Comparison of ENCODE assay signal across 13 cellular contexts in genomic region chr1:11280719-11281376, GRCh38. TPM values are rescaled to one million over a fixed set of nuclear protein-coding genes. Genes with fewer than 3 reads are reported as not detected.
DNase-seq lines count a peak whose midpoint lies in the region; ATAC-seq, FAIRE-seq and TF ChIP-seq lines count a peak whose summit lies in the region.
"Had no signal": no experiment of that assay in that cellular context is flagged by ENCODE, and none has a peak within 500 bp of the region (broad histone marks: within the 10 kb centered on the region; RNA-seq: fewer than 3 reads in every experiment).

No MANE protein-coding gene starts in this region.

- no peak for FAIRE-seq in small intestine (lab: Jason Lieb, UNC)

- peaks cover 8% of the 10 kb centered on the region for H3K36me3 Mint-ChIP-seq in T-helper 17 cell (ENCODE audit: low read depth)

- no peak for TF ChIP-seq CTCF in C4-2B (conservative IDR thresholded peaks at IDR 0.05)
- TF ChIP-seq CTCF in left lung (IDR thresholded peaks at IDR 0.05): no peak

- WGBS in small intestine, 3 donors: 67 to 81% (median 74%) methylated on average over 4 of the region's 4 CpGs

- ATAC-seq in GM18511 (IDR thresholded peaks at IDR 0.05; ENCODE audit: unreplicated experiment) (peak; percentile 52), T-helper 17 cell (peak; percentile 90), left lung (no peak), HG02763 (IDR thresholded peaks at IDR 0.05; ENCODE audit: unreplicated experiment) (no peak)

- H3K4me1 Mint-ChIP-seq in T-helper 17 cell: peaks cover 60% of the 10 kb centered on the region

- H3K27me3 ChIP-seq in left lung (no peaks in the 10 kb centered on the region), small intestine (ENCODE audit: control insufficient read depth in 2 of 2, insufficient read depth in 2 of 2, low read length in 2 of 2) (no peaks in the 10 kb centered on the region)

- H3K27me3 Mint-ChIP-seq in T-helper 17 cell: no peaks in the 10 kb centered on the region

- no peak overlapping the region for H3K4me3 ChIP-seq in left lung
- no peak overlapping the region for H3K4me3 ChIP-seq in small intestine (ENCODE audit: low read depth in 1 of 2, low read length in 2 of 2)
- H3K4me3 ChIP-seq: psoas muscle had no signal

- H3K36me3 ChIP-seq in left lung: peaks cover 0 to 23% of the 10 kb centered on the region in 2 donors
- peaks cover 0 to 7% of the 10 kb centered on the region in 2 donors for H3K36me3 ChIP-seq in small intestine (ENCODE audit: control insufficient read depth in 2 of 2, insufficient read depth in 2 of 2, low read length in 2 of 2)

- H3K4me3 Mint-ChIP-seq in T-helper 17 cell: peak overlapping the region; percentile 88

- DNase-seq in T-helper 17 cell (no peak), left lung (no peak), small intestine (no peak)
- no peak for DNase-seq in stimulated activated CD4-positive, alpha-beta T cell treated with anti-CD3 and anti-CD28 coated beads, Interleukin-2, amount 100 ng/mL, for 24 hours
- DNase-seq in stimulated activated naive CD4-positive, alpha-beta T cell treated with Interleukin-2 at 50 U/mL for 16 hours (lab: John Stamatoyannopoulos, UW): no peak
- DNase-seq: DMS53, islet precursor cell, NCI-H1436, psoas muscle, Right ventricle myocardium superior had no signal

- H3K27ac ChIP-seq in C4-2B: peak overlapping the region; percentile 48
- H3K27ac ChIP-seq in left lung: peak overlapping the region; percentile 10 to 58
- H3K27ac ChIP-seq in small intestine (ENCODE audit: low read depth in 1 of 2, low read length in 1 of 2): peak overlapping the region in 1 of 2 donors; percentile 56
- H3K27ac ChIP-seq: psoas muscle had no signal

- peaks cover 12 to 38% of the 10 kb centered on the region in 2 donors for H3K4me1 ChIP-seq in left lung
- no peaks in the 10 kb centered on the region for H3K4me1 ChIP-seq in small intestine (ENCODE audit: control insufficient read depth in 2 of 2, insufficient read depth in 1 of 2, low read depth in 1 of 2, low read length in 1 of 2)

- intact Hi-C loops in left lung (cut with DNase I): no loop called here

- peak overlapping the region; percentile 97 for H3K27ac Mint-ChIP-seq in T-helper 17 cell

- H3K9me3 ChIP-seq in T-helper 17 cell (ENCODE audit: control insufficient read depth, low read length, poor library complexity, severe bottlenecking) (no peaks in the 10 kb centered on the region), left lung (no peaks in the 10 kb centered on the region), small intestine (ENCODE audit: control insufficient read depth, low read depth) (no peaks in the 10 kb centered on the region)
- H3K9me3 ChIP-seq: psoas muscle had no signal

RNA-seq across cellular contexts. Expression of gene UBIAD1, which starts 7.8 kb away (rescaled TPM):
- total RNA-seq in T-helper 17 cell (10 to 100 TPM; 19.1 to 25.3 TPM), left lung (10 to 100 TPM in 1 of 2 donors, 1 to 10 TPM in 1; 9.3 to 13.4 TPM)
- polyA plus RNA-seq in small intestine: 10 to 100 TPM in 1 of 3 donors, 1 to 10 TPM in 2; 3.2 to 10.7 (median 3.8) TPM

RNA-seq across cellular contexts. Expression of gene MTOR, which starts 18.5 kb away (rescaled TPM):
- 10 to 100 TPM; 47.3 to 50.0 TPM for total RNA-seq in T-helper 17 cell
- total RNA-seq in left lung: 10 to 100 TPM; 38.9 to 41.5 TPM
- 10 to 100 TPM; 11.3 to 20.0 (median 15.4) TPM for polyA plus RNA-seq in small intestine

Comparison
In these comparisons a context has a peak if more than half of its experiments do, and no peak if none do; other contexts are left out.
1. ATAC-seq: peak in GM18511 (single experiment) and T-helper 17 cell (single experiment); none in left lung (single experiment) and HG02763 (single experiment).